Comparison of ENCODE assay signal across 28 cellular contexts in genomic region chr13:103190841-103191240, GRCh38.
"Had no signal": no experiment of that assay in that cellular context is flagged by ENCODE, and none has a peak within 500 bp of the region (broad histone marks: within the 10 kb centered on the region; RNA-seq: fewer than 3 reads in every experiment).

No MANE protein-coding gene starts in this region.

- H3K36me3 ChIP-seq: neural progenitor cell, ovary, spleen, suprapubic skin, tibial artery, transverse colon, upper lobe of right lung, uterus had no signal

- H3K27ac ChIP-seq: neural progenitor cell, ovary, parathyroid adenoma, psoas muscle, skin epidermis, spleen, suprapubic skin, testis, tibial artery, transverse colon, upper lobe of right lung, uterus had no signal

- H3K9me3 ChIP-seq: ovary, psoas muscle, spleen, suprapubic skin, testis, tibial artery, transverse colon, upper lobe of right lung, uterus had no signal

- H3K9ac ChIP-seq: neural progenitor cell, parathyroid adenoma had no signal

- H3K4me3 ChIP-seq: neural progenitor cell, ovary, psoas muscle, skin epidermis, smooth muscle cell, spleen, suprapubic skin, testis, tibial artery, transverse colon, upper lobe of right lung, uterus had no signal

- H2AFZ ChIP-seq: neural progenitor cell, parathyroid adenoma had no signal

- H3K4me1 ChIP-seq: parathyroid adenoma, psoas muscle, suprapubic skin, testis, tibial artery, transverse colon, upper lobe of right lung, uterus had no signal

- DNase-seq: natural killer cell; occipital lobe; ovary; posterior cingulate gyrus; psoas muscle; right cardiac atrium; spleen; stimulated activated CD4-positive, alpha-beta T cell treated with anti-CD3 and anti-CD28 coated beads, Interleukin-12 subunit alpha, Interleukin-12 subunit beta, amount 100 ng/mL, for 4 hours; stimulated activated CD4-positive, alpha-beta T cell treated with anti-CD3 and anti-CD28 coated beads, Interleukin-1b, Interleukin-23, amount 100 ng/mL, for 48 hours; stimulated activated CD4-positive, alpha-beta T cell treated with anti-CD3 and anti-CD28 coated beads, Interleukin-4, amount 100 ng/mL, for 1 hour; stimulated activated CD4-positive, alpha-beta T cell treated with anti-CD3 and anti-CD28 coated beads, Interleukin-4, amount 100 ng/mL, for 4 hours; stimulated activated CD8-positive, alpha-beta memory T cell treated with anti-CD3 and anti-CD28 coated beads, Interleukin-4, amount 100 ng/mL, for 48 hours; stimulated activated naive CD4-positive, alpha-beta T cell; stimulated activated naive CD8-positive, alpha-beta T cell treated with anti-CD3 and anti-CD28 coated beads, Interleukin-15, amount 100 ng/mL, for 72 hours; stimulated activated naive CD8-positive, alpha-beta T cell treated with anti-CD3 and anti-CD28 coated beads, Interleukin-15, Interleukin-2, amounts not matched to agents 100 U/mL and 50 U/mL, for 24 hours; substantia nigra; testis; tibial artery; transverse colon; upper lobe of right lung; uterus had no signal

- H3K4me2 ChIP-seq: neural progenitor cell, smooth muscle cell had no signal

- H3K27me3 ChIP-seq: neural progenitor cell, ovary, spleen, suprapubic skin, testis, tibial artery, transverse colon, upper lobe of right lung, uterus had no signal

- ATAC-seq: natural killer cell; psoas muscle; right cardiac atrium; sciatic nerve; stimulated activated memory B cell treated with anti-CD40 and anti-IgM and Interleukin-4, amounts not matched to agents 10 μg/mL and 1 μg/mL and 100 μg/mL, for 72 hours; stimulated activated naive CD8-positive, alpha-beta T cell treated with anti-CD3 and anti-CD28 coated beads, Interleukin-15, amount 100 ng/mL, for 72 hours; stimulated activated naive CD8-positive, alpha-beta T cell treated with anti-CD3 and anti-CD28 coated beads, Interleukin-15, Interleukin-2, amounts not matched to agents 100 U/mL and 50 U/mL, for 24 hours; upper lobe of right lung had no signal
